ENCODE assay signal across 8 cellular contexts in genomic region chr20:37527638-37528441, GRCh38. TPM values are rescaled to one million over a fixed set of nuclear protein-coding genes. Genes with fewer than 3 reads are reported as not detected.
DNase-seq lines count a peak whose midpoint lies in the region; ATAC-seq and TF ChIP-seq lines count a peak whose summit lies in the region.

Gene BLCAP (minus strand): TSS chr20:37527876. CDS start chr20:37519174, 8,702 bp downstream.

- peak within 1 kb of the TSS; percentile 63 to 77 for H3K4me3 ChIP-seq in DND-41 (ENCODE audit: low read depth in 1 of 2, low read length in 2 of 2)
- peak within 1 kb of the TSS; percentile 98 for H3K4me3 ChIP-seq in MG63
- peak within 1 kb of the TSS; percentile 98 for H3K4me3 ChIP-seq in fibroblast of pulmonary artery (replicated peaks; ENCODE audit: low read depth, low read length)

- peaks cover 40% of the 10 kb centered on the region for H3K4me1 Mint-ChIP-seq in nephron

- H3K4me3 Mint-ChIP-seq in nephron, result peak within 1 kb of the TSS; percentile 98 to 100 (median 99)

- H3K9me3 ChIP-seq in DND-41 (ENCODE audit: insufficient read depth, low read length, severe bottlenecking) (no peaks in the 10 kb centered on the region), MG63 (no peaks in the 10 kb centered on the region)

- H3K27me3 Mint-ChIP-seq in nephron (ENCODE audit: low read depth), result peaks cover 3% of the 10 kb centered on the region

- TF ChIP-seq POLR2A in Raji (IDR thresholded peaks at IDR 0.05; ENCODE audit: insufficient read depth, low read depth, low read length), result peak; percentile 91

- peak; percentile 4 for TF ChIP-seq CTCF in DND-41 (IDR thresholded peaks at IDR 0.05; ENCODE audit: borderline replicate concordance, extremely low read depth, low read length, poor library complexity, severe bottlenecking)
- TF ChIP-seq CTCF in fibroblast of pulmonary artery (IDR thresholded peaks at IDR 0.05; ENCODE audit: low read length, missing control alignments), result no peak
- TF ChIP-seq CTCF in nephron (IDR thresholded peaks at IDR 0.05; ENCODE audit: unreplicated experiment in 3 of 3), result no peak

- DNase-seq in DND-41 (peak; percentile 92), H4 (ENCODE audit: low spot score) (peak; percentile 76), MG63 (peak; percentile 89), fibroblast of pulmonary artery (ENCODE audit: low read depth) (peak; percentile 87)
- DNase-seq in activated effector memory CD4-positive, alpha-beta T cell treated with Interleukin-2 at 50 U/mL for 16 hours, result peak; percentile 89
- DNase-seq in stimulated activated naive CD8-positive, alpha-beta T cell treated with anti-CD3 and anti-CD28 coated beads, Interleukin-15, Interleukin-2, amounts not matched to agents 100 U/mL and 50 U/mL, for 24 hours, result peak; percentile 93

- peak; percentile 93 for ATAC-seq in DND-41 (ENCODE audit: insufficient read depth, low read depth)
- ATAC-seq in stimulated activated naive CD8-positive, alpha-beta T cell treated with anti-CD3 and anti-CD28 coated beads, Interleukin-15, Interleukin-2, amounts not matched to agents 100 U/mL and 50 U/mL, for 24 hours, result peak; percentile 87

- H3K27ac ChIP-seq in DND-41 (ENCODE audit: low read length), result peak within 1 kb of the TSS; percentile 98

- peak within 1 kb of the TSS; percentile 99 to 100 (median 100) for H3K27ac Mint-ChIP-seq in nephron

- peaks cover 12% of the 10 kb centered on the region for H3K36me3 Mint-ChIP-seq in nephron (ENCODE audit: low read depth)

- H3K36me3 ChIP-seq in DND-41 (ENCODE audit: insufficient read depth, low read length) (no peaks in the 10 kb centered on the region; the same call in 1 of the 2 replicates), MG63 (peaks cover 12% of the 10 kb centered on the region)

- peaks cover 32% of the 10 kb centered on the region for H4K20me1 ChIP-seq in DND-41 (ENCODE audit: insufficient read depth, low read length)

- H3K4me2 ChIP-seq in DND-41 (ENCODE audit: insufficient read depth, low read length), result peak within 1 kb of the TSS; percentile 89

- no peaks in the 10 kb centered on the region for H3K9me3 Mint-ChIP-seq in nephron

- H3K27me3 ChIP-seq in DND-41 (ENCODE audit: insufficient read depth, low read length, poor library complexity) (no peaks in the 10 kb centered on the region), MG63 (no peaks in the 10 kb centered on the region)

- H3K79me2 ChIP-seq in DND-41 (ENCODE audit: insufficient read depth, low read length), result peaks cover 48% of the 10 kb centered on the region

- peak within 1 kb of the TSS; percentile 70 for H3K9ac ChIP-seq in DND-41 (ENCODE audit: low read depth, low read length)

- H2AFZ ChIP-seq in DND-41 (ENCODE audit: low read depth, low read length), result peak within 1 kb of the TSS; percentile 91

- peaks cover 39% of the 10 kb centered on the region for H3K4me1 ChIP-seq in DND-41 (ENCODE audit: insufficient read depth, low read length)

RNA-seq across cellular contexts. Expression of gene BLCAP, which starts in this region (rescaled TPM):
- total RNA-seq in H4 (2014; rRNA removed; shearing (Covaris generic)), result 37.1 and 50.3 TPM in 2 replicates
- total RNA-seq in MG63 (2014; rRNA removed; shearing (Covaris generic); ENCODE audit: low replicate concordance), result 23.6 and 26.6 TPM in 2 replicates

Comparison
In these comparisons a context has a peak if more than half of its experiments do, and no peak if none do; other contexts are left out.
1. Peak in every context shown above with its lines: DNase-seq, ATAC-seq, H3K4me3 ChIP-seq and H3K27ac ChIP-seq.